In genomic region chr7:23013715-23014649, GRCh38 we compare ENCODE assay signal across 8 cellular contexts. TPM values are rescaled to one million over a fixed set of nuclear protein-coding genes. Genes with fewer than 3 reads are reported as not detected.
A peak's percentile ranks its signal among the peaks of the same experiment; 100 is the strongest.
DNase-seq lines count a peak whose midpoint lies in the region; ATAC-seq, FAIRE-seq and TF ChIP-seq lines count a peak whose summit lies in the region.

Gene HYCC1 (minus strand): TSS chr7:23014130. CDS start chr7:22991111, 23,019 bp downstream.

- peak within 1 kb of the TSS; percentile 26 to 93 for H3K4me3 ChIP-seq in body of pancreas
- H3K4me3 ChIP-seq in gastrocnemius medialis: peak within 1 kb of the TSS; percentile 80 to 94 (median 86)

- WGBS in body of pancreas, 2 donors: 1% methylated on average over 15 to 45 of the region's 61 CpGs

- peaks cover 8% of the 10 kb centered on the region for H3K4me1 ChIP-seq in body of pancreas
- peaks cover 37 to 45% of the 10 kb centered on the region in 2 donors for H3K4me1 ChIP-seq in gastrocnemius medialis

- H3K36me3 ChIP-seq in body of pancreas (replicated peaks in 1 of 2; ENCODE audit: insufficient read depth in 1 of 2, low read depth in 2 of 2) (no peaks in the 10 kb centered on the region), gastrocnemius medialis (no peaks in the 10 kb centered on the region)

- H3K9me3 ChIP-seq in body of pancreas: no peaks in the 10 kb centered on the region
- H3K9me3 ChIP-seq in gastrocnemius medialis: no peaks in the 10 kb centered on the region

- intact Hi-C loops in body of pancreas (cut with DNase I): no loop called here
- intact Hi-C loops in gastrocnemius medialis (cut with DNase I; ENCODE audit: low total_unique reads): loop anchor here (1.0 to 5.0 kb wide), 4 partner anchors 46 to 191 kb away; partner anchors contain the start of genes KLHL7 and TOMM7

- DNase-seq in NCI-H2107 (lab: John Stamatoyannopoulos, UW): peak; percentile 96
- DNase-seq in body of pancreas: peak; percentile 99
- peak; percentile 88 for DNase-seq in iPS DF 4.7 (ENCODE audit: extremely low read depth, low spot score)
- DNase-seq in gastrocnemius medialis: peak; percentile 100

- ATAC-seq in GM18520 (IDR thresholded peaks at IDR 0.05; ENCODE audit: unreplicated experiment): peak; percentile 95
- peak; percentile 91 for ATAC-seq in HG03064 (IDR thresholded peaks at IDR 0.05; ENCODE audit: low read depth, unreplicated experiment)
- peak; percentile 100 for ATAC-seq in body of pancreas
- ATAC-seq in gastrocnemius medialis: peak; percentile 96

- peak; percentile 98 for FAIRE-seq in A204.1 (lab: Jason Lieb, UNC)
- peak; percentile 96 for FAIRE-seq in TTC549 (lab: Jason Lieb, UNC)

- TF ChIP-seq CTCF in body of pancreas (IDR thresholded peaks at IDR 0.05) (peak; percentile 41 to 90 (median 72)), gastrocnemius medialis (IDR thresholded peaks at IDR 0.05 in 4 of 5, conservative IDR thresholded peaks at IDR 0.05 in 1 of 5) (peak; percentile 72 to 78 (median 76))

- H3K27ac ChIP-seq in body of pancreas: peak within 1 kb of the TSS; percentile 44 to 78 (median 66)
- H3K27ac ChIP-seq in gastrocnemius medialis: peak within 1 kb of the TSS; percentile 87 to 92 (median 91)

- peak; percentile 57 to 91 (median 87) for TF ChIP-seq POLR2A in body of pancreas (IDR thresholded peaks at IDR 0.05)
- peak; percentile 96 to 99 for TF ChIP-seq POLR2A in gastrocnemius medialis (IDR thresholded peaks at IDR 0.05)

- no peaks in the 10 kb centered on the region for H3K27me3 ChIP-seq in body of pancreas
- H3K27me3 ChIP-seq in gastrocnemius medialis: no peaks in the 10 kb centered on the region

- in situ Hi-C loops in gastrocnemius medialis (cut with MboI; ENCODE audit: low sequenced_read_pairs in 4 of 4): no loop called here

RNA-seq across cellular contexts. Expression of gene HYCC1, which starts in this region (rescaled TPM):
- total RNA-seq in body of pancreas (10 to 100 TPM in 1 of 2 donors, 1 to 10 TPM in 1; 8.6 to 10.5 TPM), gastrocnemius medialis (100 to 1,000 TPM in 1 of 4 donors, 10 to 100 TPM in 3; 26.9 to 147 (median 72.0) TPM)

Comparison
In these comparisons a context has a peak if more than half of its experiments do, and no peak if none do; other contexts are left out.
1. Peak in every context shown above with its lines: DNase-seq, ATAC-seq, H3K4me3 ChIP-seq and H3K27ac ChIP-seq.